ENCODE assay signal across 23 cellular contexts in the genomic region with DNA sequence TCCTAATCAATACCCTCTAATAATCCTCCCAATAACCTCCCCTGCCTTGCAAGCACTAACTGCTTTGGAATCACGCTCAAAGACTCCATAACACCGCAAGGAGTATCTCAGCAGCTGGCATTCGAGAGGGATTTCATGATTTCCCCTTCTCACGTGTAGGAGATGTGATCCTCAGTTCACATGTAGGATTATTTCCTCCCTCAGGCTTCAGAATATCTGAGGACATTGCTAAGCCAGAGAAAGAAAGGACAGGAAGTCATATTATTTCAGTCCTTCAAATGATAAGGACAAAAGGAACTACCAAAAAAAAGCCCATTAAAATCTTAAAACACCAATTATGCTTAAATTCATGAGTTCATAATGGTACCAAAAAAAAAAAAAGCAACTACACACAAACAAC.
DNase-seq lines count a peak whose midpoint lies in the region; ATAC-seq and TF ChIP-seq lines count a peak whose summit lies in the region.
"Had no signal": no experiment of that assay in that cellular context is flagged by ENCODE, and none has a peak within 500 bp of the region (broad histone marks: within the 10 kb centered on the region; RNA-seq: fewer than 3 reads in every experiment).

No MANE protein-coding gene starts in this region.

- H3K9me3 ChIP-seq in T-helper 17 cell (ENCODE audit: control insufficient read depth, low read length, poor library complexity, severe bottlenecking) (no peaks in the 10 kb centered on the region), adrenal gland (replicated peaks in 1 of 3) (no peaks in the 10 kb centered on the region)
- H3K9me3 ChIP-seq: esophagus squamous epithelium, transverse colon had no signal

- H3K27me3 Mint-ChIP-seq in stimulated activated naive CD8-positive, alpha-beta T cell treated with anti-CD3 and anti-CD28 coated beads, Interleukin-15, Interleukin-2, amounts not matched to agents 100 ng/mL and 50 ng/mL, for 24 hours = no peaks in the 10 kb centered on the region
- no peaks in the 10 kb centered on the region for H3K27me3 Mint-ChIP-seq in T-helper 17 cell
- H3K27me3 Mint-ChIP-seq: stimulated activated naive CD8-positive, alpha-beta T cell treated with anti-CD3 and anti-CD28 coated beads, Interleukin-15, amount 100 ng/mL, for 72 hours had no signal

- peaks cover 65% of the 10 kb centered on the region for H3K36me3 Mint-ChIP-seq in stimulated activated naive CD8-positive, alpha-beta T cell treated with anti-CD3 and anti-CD28 coated beads, Interleukin-15, Interleukin-2, amounts not matched to agents 100 ng/mL and 50 ng/mL, for 24 hours (ENCODE audit: low read depth)
- peaks cover 2% of the 10 kb centered on the region for H3K36me3 Mint-ChIP-seq in T-helper 17 cell (ENCODE audit: low read depth)

- H3K4me3 ChIP-seq in adrenal gland = no peak overlapping the region
- H3K4me3 ChIP-seq: esophagus squamous epithelium, K562, PC-9, transverse colon had no signal

- H3K4me1 Mint-ChIP-seq in stimulated activated naive CD8-positive, alpha-beta T cell treated with anti-CD3 and anti-CD28 coated beads, Interleukin-15, Interleukin-2, amounts not matched to agents 100 ng/mL and 50 ng/mL, for 24 hours (ENCODE audit: low read depth) = peaks cover 78% of the 10 kb centered on the region
- peaks cover 52% of the 10 kb centered on the region for H3K4me1 Mint-ChIP-seq in T-helper 17 cell

- H3K4me3 Mint-ChIP-seq in stimulated activated naive CD8-positive, alpha-beta T cell treated with anti-CD3 and anti-CD28 coated beads, Interleukin-15, Interleukin-2, amounts not matched to agents 100 ng/mL and 50 ng/mL, for 24 hours = no peak overlapping the region
- H3K4me3 Mint-ChIP-seq in T-helper 17 cell = no peak overlapping the region
- H3K4me3 Mint-ChIP-seq: stimulated activated naive CD8-positive, alpha-beta T cell treated with anti-CD3 and anti-CD28 coated beads, Interleukin-15, amount 100 ng/mL, for 72 hours had no signal

- H3K9me3 Mint-ChIP-seq in stimulated activated naive CD8-positive, alpha-beta T cell treated with anti-CD3 and anti-CD28 coated beads, Interleukin-15, Interleukin-2, amounts not matched to agents 100 ng/mL and 50 ng/mL, for 24 hours = no peaks in the 10 kb centered on the region
- H3K9me3 Mint-ChIP-seq: stimulated activated naive CD8-positive, alpha-beta T cell treated with anti-CD3 and anti-CD28 coated beads, Interleukin-15, amount 100 ng/mL, for 72 hours had no signal

- TF ChIP-seq CTCF in adrenal gland (IDR thresholded peaks at IDR 0.05) = no peak

- no peak overlapping the region for H3K27ac ChIP-seq in adrenal gland
- H3K27ac ChIP-seq: esophagus squamous epithelium, PC-9, transverse colon had no signal

- H3K27ac Mint-ChIP-seq in stimulated activated naive CD8-positive, alpha-beta T cell treated with anti-CD3 and anti-CD28 coated beads, Interleukin-15, Interleukin-2, amounts not matched to agents 100 ng/mL and 50 ng/mL, for 24 hours = peak overlapping the region; percentile 68
- H3K27ac Mint-ChIP-seq in T-helper 17 cell = peak overlapping the region; percentile 100
- H3K27ac Mint-ChIP-seq: progenitor cell of endocrine pancreas had no signal

- no peaks in the 10 kb centered on the region for H3K4me1 ChIP-seq in adrenal gland (replicated peaks in 1 of 2)

- 80 to 84% (median 81%) methylated on average over 4 of the region's 4 CpGs for whole genome bisulfite sequencing in adrenal gland, 4 donors

- no peak for DNase-seq in stimulated activated naive CD8-positive, alpha-beta T cell treated with anti-CD3 and anti-CD28 coated beads, Interleukin-15, Interleukin-2, amounts not matched to agents 100 U/mL and 50 U/mL, for 24 hours
- no peak for DNase-seq in T-helper 17 cell
- DNase-seq in foreskin melanocyte = peak; percentile 67
- DNase-seq in C1 segment of cervical spinal cord (lab: John Stamatoyannopoulos, UW) = no peak
- DNase-seq in adrenal gland = no peak
- no peak for DNase-seq in effector CD4-positive, alpha-beta T cell
- DNase-seq: activated naive CD4-positive, alpha-beta T cell; AML-193; effector CD8-positive, alpha-beta T cell; esophagus squamous epithelium; glutamatergic neuron; H7; left colon; NCI-H1694; NCI-H774; stimulated activated CD4-positive, alpha-beta T cell treated with anti-CD3 and anti-CD28 coated beads, Interleukin-1b, Interleukin-23, amount 100 ng/mL, for 48 hours; stimulated activated naive CD8-positive, alpha-beta T cell treated with anti-CD3 and anti-CD28 coated beads, Interleukin-15, amount 100 ng/mL, for 72 hours; transverse colon had no signal

- H3K36me3 ChIP-seq in adrenal gland (replicated peaks in 1 of 2) = no peaks in the 10 kb centered on the region
- H3K36me3 ChIP-seq: esophagus squamous epithelium, transverse colon had no signal

- no peak for TF ChIP-seq POLR2A in adrenal gland (IDR thresholded peaks at IDR 0.05)

- no peak for ATAC-seq in stimulated activated naive CD8-positive, alpha-beta T cell treated with anti-CD3 and anti-CD28 coated beads, Interleukin-15, Interleukin-2, amounts not matched to agents 100 U/mL and 50 U/mL, for 24 hours
- ATAC-seq in T-helper 17 cell (no peak), SK-N-SH treated with all-trans-retinoic acid at 6 μM for 48 hours (no peak)
- ATAC-seq: K562; left colon; stimulated activated naive CD8-positive, alpha-beta T cell treated with anti-CD3 and anti-CD28 coated beads, Interleukin-15, amount 100 ng/mL, for 72 hours had no signal

- H3K27me3 ChIP-seq in adrenal gland = no peaks in the 10 kb centered on the region
- H3K27me3 ChIP-seq: esophagus squamous epithelium, transverse colon had no signal

- intact Hi-C loops in adrenal gland (cut with DNase I) = no loop called here

TF ChIP-seq in SK-N-SH treated with all-trans-retinoic acid at 6 μM for 48 hours, 23 proteins besides CTCF, POLR2A, EP300 and RAD21:
- TF ChIP-seq, protein P1, sequence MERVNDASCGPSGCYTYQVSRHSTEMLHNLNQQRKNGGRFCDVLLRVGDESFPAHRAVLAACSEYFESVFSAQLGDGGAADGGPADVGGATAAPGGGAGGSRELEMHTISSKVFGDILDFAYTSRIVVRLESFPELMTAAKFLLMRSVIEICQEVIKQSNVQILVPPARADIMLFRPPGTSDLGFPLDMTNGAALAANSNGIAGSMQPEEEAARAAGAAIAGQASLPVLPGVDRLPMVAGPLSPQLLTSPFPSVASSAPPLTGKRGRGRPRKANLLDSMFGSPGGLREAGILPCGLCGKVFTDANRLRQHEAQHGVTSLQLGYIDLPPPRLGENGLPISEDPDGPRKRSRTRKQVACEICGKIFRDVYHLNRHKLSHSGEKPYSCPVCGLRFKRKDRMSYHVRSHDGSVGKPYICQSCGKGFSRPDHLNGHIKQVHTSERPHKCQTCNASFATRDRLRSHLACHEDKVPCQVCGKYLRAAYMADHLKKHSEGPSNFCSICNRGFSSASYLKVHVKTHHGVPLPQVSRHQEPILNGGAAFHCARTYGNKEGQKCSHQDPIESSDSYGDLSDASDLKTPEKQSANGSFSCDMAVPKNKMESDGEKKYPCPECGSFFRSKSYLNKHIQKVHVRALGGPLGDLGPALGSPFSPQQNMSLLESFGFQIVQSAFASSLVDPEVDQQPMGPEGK (CRISPR knock-in tag; IDR thresholded peaks at IDR 0.05; ENCODE audit: borderline replicate concordance) = no peak
- TF ChIP-seq BACH2 (CRISPR knock-in tag; IDR thresholded peaks at IDR 0.05; ENCODE audit: borderline replicate concordance) (no peak), RARB (CRISPR knock-in tag; IDR thresholded peaks at IDR 0.05) (no peak), ISL1 (CRISPR knock-in tag; IDR thresholded peaks at IDR 0.05) (no peak), ARNTL (CRISPR knock-in tag; IDR thresholded peaks at IDR 0.05; ENCODE audit: borderline replicate concordance, low read depth) (no peak)
- TF ChIP-seq, protein P2, sequence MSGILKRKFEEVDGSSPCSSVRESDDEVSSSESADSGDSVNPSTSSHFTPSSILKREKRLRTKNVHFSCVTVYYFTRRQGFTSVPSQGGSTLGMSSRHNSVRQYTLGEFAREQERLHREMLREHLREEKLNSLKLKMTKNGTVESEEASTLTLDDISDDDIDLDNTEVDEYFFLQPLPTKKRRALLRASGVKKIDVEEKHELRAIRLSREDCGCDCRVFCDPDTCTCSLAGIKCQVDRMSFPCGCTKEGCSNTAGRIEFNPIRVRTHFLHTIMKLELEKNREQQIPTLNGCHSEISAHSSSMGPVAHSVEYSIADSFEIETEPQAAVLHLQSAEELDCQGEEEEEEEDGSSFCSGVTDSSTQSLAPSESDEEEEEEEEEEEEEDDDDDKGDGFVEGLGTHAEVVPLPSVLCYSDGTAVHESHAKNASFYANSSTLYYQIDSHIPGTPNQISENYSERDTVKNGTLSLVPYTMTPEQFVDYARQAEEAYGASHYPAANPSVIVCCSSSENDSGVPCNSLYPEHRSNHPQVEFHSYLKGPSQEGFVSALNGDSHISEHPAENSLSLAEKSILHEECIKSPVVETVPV (CRISPR knock-in tag; IDR thresholded peaks at IDR 0.05) = no peak
- TF ChIP-seq, protein P3, sequence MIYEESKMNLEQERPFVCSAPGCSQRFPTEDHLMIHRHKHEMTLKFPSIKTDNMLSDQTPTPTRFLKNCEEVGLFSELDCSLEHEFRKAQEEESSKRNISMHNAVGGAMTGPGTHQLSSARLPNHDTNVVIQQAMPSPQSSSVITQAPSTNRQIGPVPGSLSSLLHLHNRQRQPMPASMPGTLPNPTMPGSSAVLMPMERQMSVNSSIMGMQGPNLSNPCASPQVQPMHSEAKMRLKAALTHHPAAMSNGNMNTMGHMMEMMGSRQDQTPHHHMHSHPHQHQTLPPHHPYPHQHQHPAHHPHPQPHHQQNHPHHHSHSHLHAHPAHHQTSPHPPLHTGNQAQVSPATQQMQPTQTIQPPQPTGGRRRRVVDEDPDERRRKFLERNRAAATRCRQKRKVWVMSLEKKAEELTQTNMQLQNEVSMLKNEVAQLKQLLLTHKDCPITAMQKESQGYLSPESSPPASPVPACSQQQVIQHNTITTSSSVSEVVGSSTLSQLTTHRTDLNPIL (CRISPR knock-in tag; IDR thresholded peaks at IDR 0.05; ENCODE audit: low read depth) = no peak
TF ChIP-seq in SK-N-SH treated with all-trans-retinoic acid at 6 μM for 48 hours: peak in this region for 0.
